In the genomic region with DNA sequence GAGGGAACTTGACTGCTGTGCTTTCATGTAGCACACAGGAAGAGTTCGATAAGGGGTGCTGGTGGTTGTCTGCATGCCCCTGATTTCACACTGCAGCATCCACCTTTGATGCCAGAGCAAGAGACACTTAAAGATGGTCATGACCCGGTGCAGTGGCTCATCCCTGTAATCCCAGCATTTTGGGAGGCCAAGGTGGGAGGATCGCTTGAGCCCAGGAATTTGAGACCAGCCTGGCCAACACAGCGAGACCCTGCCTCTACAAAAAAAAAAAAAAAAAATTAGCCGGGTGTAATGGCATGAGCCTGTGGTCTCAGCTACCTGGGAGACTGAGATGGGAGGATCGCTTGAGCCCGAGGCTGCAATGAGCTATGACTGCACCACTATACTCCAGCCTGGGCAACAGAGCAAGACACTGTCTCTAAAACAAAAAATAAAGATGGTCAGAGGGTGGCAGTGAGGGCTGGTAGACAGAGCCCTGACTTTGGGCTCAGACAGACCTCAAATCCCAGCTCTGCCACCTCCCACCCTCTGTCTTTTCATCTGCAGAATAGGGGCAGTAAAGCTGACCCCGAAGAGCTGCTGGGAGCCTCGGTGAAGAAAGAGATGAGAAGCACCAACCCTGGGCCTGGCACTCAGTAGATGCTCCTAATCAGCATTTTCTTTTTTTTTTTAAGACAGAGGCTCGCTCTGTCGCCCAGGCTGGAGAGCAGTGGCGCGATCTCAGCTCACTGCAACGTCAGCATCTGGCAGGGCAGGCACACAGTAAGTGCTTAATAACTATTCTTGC, we compare ENCODE assay signal across 1 cellular context.
TF ChIP-seq lines count a peak whose summit lies in the region.

No MANE protein-coding gene starts in this region.

TF ChIP-seq in endothelial cell of umbilical vein, 7 proteins besides CTCF, POLR2A, EP300 and RAD21:
- TF ChIP-seq POLR2AphosphoS5 (IDR thresholded peaks at IDR 0.05; ENCODE audit: insufficient read depth, low read depth, low read length) (no peak), GATA2 (IDR thresholded peaks at IDR 0.05; ENCODE audit: insufficient read depth, insufficient read length, low read depth, low read length) (no peak), EZH2 (IDR thresholded peaks at IDR 0.05; ENCODE audit: borderline replicate concordance, low read depth, low read length, severe bottlenecking) (no peak), JUN (IDR thresholded peaks at IDR 0.05; ENCODE audit: borderline replicate concordance, insufficient read depth, insufficient read length, low read depth) (no peak), FOS (IDR thresholded peaks at IDR 0.05; ENCODE audit: borderline replicate concordance, insufficient read depth, low read length) (no peak), MYC (IDR thresholded peaks at IDR 0.05; ENCODE audit: low read depth, low read length) (no peak)
- TF ChIP-seq, protein P1, sequence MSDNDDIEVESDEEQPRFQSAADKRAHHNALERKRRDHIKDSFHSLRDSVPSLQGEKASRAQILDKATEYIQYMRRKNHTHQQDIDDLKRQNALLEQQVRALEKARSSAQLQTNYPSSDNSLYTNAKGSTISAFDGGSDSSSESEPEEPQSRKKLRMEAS (IDR thresholded peaks at IDR 0.05; ENCODE audit: insufficient read depth, insufficient read length) = no peak
TF ChIP-seq in endothelial cell of umbilical vein: peak in this region for 0.
